ENCODE assay signal across 10 cellular contexts in the genomic region with DNA sequence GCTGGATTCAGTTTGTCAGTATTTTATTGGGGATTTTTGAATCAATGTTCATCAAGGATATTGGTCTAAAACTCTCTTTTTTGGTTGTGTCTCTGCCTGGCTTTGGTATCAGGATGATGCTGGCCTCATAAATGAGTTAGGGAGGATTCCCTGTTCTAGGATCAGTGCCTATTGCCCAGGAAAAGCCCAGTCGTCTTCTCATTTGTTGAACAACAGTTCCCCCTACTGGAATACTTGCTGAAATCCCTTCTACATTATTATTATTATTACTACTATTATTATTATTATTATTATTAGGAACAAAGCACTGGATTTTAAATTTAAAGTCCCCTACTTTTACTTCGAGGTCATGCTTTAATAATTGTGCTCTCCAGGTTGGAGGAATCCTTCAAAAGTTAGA.
DNase-seq lines count a peak whose midpoint lies in the region; ATAC-seq and TF ChIP-seq lines count a peak whose summit lies in the region.
"Had no signal": no experiment of that assay in that cellular context is flagged by ENCODE, and none has a peak within 500 bp of the region (broad histone marks: within the 10 kb centered on the region; RNA-seq: fewer than 3 reads in every experiment).

No MANE protein-coding gene starts in this region.

- no peaks in the 10 kb centered on the region for H3K79me2 ChIP-seq in Karpas-422 (ENCODE audit: low read length)

- H4K20me1 ChIP-seq in Karpas-422 (ENCODE audit: insufficient read depth, low read depth, low read length): no peaks in the 10 kb centered on the region

- no peaks in the 10 kb centered on the region for H3K27me3 Mint-ChIP-seq in activated T-cell treated with anti-CD3 and anti-CD28 coated beads, Interleukin-2, amount 50 U/mL, for 4 hours (ENCODE audit: low read depth)
- H3K27me3 Mint-ChIP-seq: stimulated activated naive CD8-positive, alpha-beta T cell treated with anti-CD3 and anti-CD28 coated beads, Interleukin-15, Interleukin-2, amounts not matched to agents 100 ng/mL and 50 ng/mL, for 24 hours had no signal

- peaks cover 10% of the 10 kb centered on the region for H3K9me3 Mint-ChIP-seq in activated T-cell treated with anti-CD3 and anti-CD28 coated beads, Interleukin-2, amount 50 U/mL, for 4 hours

- peak; percentile 16 for TF ChIP-seq CTCF in astrocyte of the cerebellum (IDR thresholded peaks at IDR 0.05; ENCODE audit: low read depth, low read length, missing control alignments)

- H3K36me3 Mint-ChIP-seq in activated T-cell treated with anti-CD3 and anti-CD28 coated beads, Interleukin-2, amount 50 U/mL, for 4 hours (ENCODE audit: insufficient read depth): no peaks in the 10 kb centered on the region

- no peaks in the 10 kb centered on the region for H3K27me3 ChIP-seq in Karpas-422 (ENCODE audit: low read length)

- H3K36me3 ChIP-seq in Karpas-422 (ENCODE audit: insufficient read depth, low read length): no peaks in the 10 kb centered on the region

- no peak overlapping the region for H2AFZ ChIP-seq in Karpas-422 (ENCODE audit: low read length)

- ATAC-seq in activated T-cell treated with anti-CD3 and anti-CD28 coated beads, Interleukin-2, amount 50 U/mL, for 4 hours: no peak

- no peak overlapping the region for H3K4me3 Mint-ChIP-seq in activated T-cell treated with anti-CD3 and anti-CD28 coated beads, Interleukin-2, amount 50 U/mL, for 4 hours
- H3K4me3 Mint-ChIP-seq: stimulated activated naive CD8-positive, alpha-beta T cell treated with anti-CD3 and anti-CD28 coated beads, Interleukin-15, Interleukin-2, amounts not matched to agents 100 ng/mL and 50 ng/mL, for 24 hours had no signal

- no peaks in the 10 kb centered on the region for H3K4me1 Mint-ChIP-seq in activated T-cell treated with anti-CD3 and anti-CD28 coated beads, Interleukin-2, amount 50 U/mL, for 4 hours (ENCODE audit: low read depth)

- no peak overlapping the region for H3K4me2 ChIP-seq in Karpas-422 (ENCODE audit: low read depth, low read length, poor library complexity, severe bottlenecking)

- DNase-seq in DMS53 (lab: John Stamatoyannopoulos, UW) (peak; percentile 59), Karpas-422 (peak; percentile 45), astrocyte of the cerebellum (ENCODE audit: low read depth) (peak; percentile 20), medulla oblongata (ENCODE audit: extremely low spot score) (peak; percentile 12), T1000 (lab: John Stamatoyannopoulos, UW) (no peak), nucleus accumbens (lab: John Stamatoyannopoulos, UW) (no peak)
- DNase-seq in NK-92 treated with Interleukin-12 subunit alpha and Interleukin-12 subunit beta, amount 100 ng/mL, for 24 hours (lab: John Stamatoyannopoulos, UW): no peak
- no peak for DNase-seq in activated T-cell treated with anti-CD3 and anti-CD28 coated beads, Interleukin-2, amount 50 U/mL, for 4 hours
- DNase-seq: posterior cingulate gyrus had no signal

- no peaks in the 10 kb centered on the region for H3K4me1 ChIP-seq in Karpas-422 (ENCODE audit: low read length)

- H3K9me2 ChIP-seq in Karpas-422 (replicated peaks; ENCODE audit: insufficient read depth, low read length): no peaks in the 10 kb centered on the region

- H3K27ac ChIP-seq in Karpas-422 (ENCODE audit: low read length): no peak overlapping the region

- no peaks in the 10 kb centered on the region for H3K9me3 ChIP-seq in Karpas-422 (ENCODE audit: low read length)

- in situ Hi-C loops in astrocyte of the cerebellum (cut with HindIII; ENCODE audit: low sequenced_read_pairs): no loop called here

- no peak overlapping the region for H3K9ac ChIP-seq in Karpas-422 (ENCODE audit: low read length)

- H3K4me3 ChIP-seq in Karpas-422 (ENCODE audit: low read length): no peak overlapping the region
- no peak overlapping the region for H3K4me3 ChIP-seq in astrocyte of the cerebellum (ENCODE audit: low read depth, low read length)

Comparison
In these comparisons a context has a peak if more than half of its experiments do, and no peak if none do; other contexts are left out.
1. DNase-seq: peak in DMS53 (single experiment), Karpas-422 (single experiment), astrocyte of the cerebellum (single experiment) and medulla oblongata (single experiment); none in T1000 (single experiment), NK-92 treated with Interleukin-12 subunit alpha and Interleukin-12 subunit beta, amount 100 ng/mL, for 24 hours (single experiment), activated T-cell treated with anti-CD3 and anti-CD28 coated beads, Interleukin-2, amount 50 U/mL, for 4 hours (single experiment) and nucleus accumbens (0 of 56).